ENCODE assay signal across 8 cellular contexts in the genomic region with DNA sequence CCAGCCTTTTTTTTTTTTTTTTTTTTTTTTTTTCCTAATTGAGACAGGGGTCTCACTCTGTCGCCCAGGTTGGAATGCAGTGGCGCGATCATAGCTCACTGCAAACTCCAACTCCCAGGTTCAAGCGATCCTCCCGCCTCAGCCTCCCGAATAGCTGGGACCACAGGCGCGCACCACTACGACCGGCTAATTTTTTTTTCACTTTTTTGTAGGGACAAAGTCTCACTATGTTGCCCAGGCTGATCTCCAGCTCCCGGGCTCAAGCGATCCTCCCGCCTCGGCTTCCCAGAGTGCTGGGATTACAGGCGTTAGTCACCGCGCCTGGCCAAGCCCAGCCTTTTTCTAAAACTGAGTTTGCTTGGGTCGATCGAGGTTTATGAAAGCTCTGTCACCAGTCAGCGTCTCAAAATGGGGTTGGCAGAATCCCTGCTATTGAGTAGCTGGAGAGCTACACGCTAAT. TPM values are rescaled to one million over a fixed set of nuclear protein-coding genes. Genes with fewer than 3 reads are reported as not detected.
DNase-seq lines count a peak whose midpoint lies in the region; ATAC-seq and TF ChIP-seq lines count a peak whose summit lies in the region.

No MANE protein-coding gene starts in this region.

- peak overlapping the region; percentile 29 to 61 for H3K4me3 ChIP-seq in left lung

- peak overlapping the region; percentile 93 to 99 for H3K27ac ChIP-seq in left lung

- H3K9me3 Mint-ChIP-seq in chondrocyte (ENCODE audit: low read depth): peaks cover 5% of the 10 kb centered on the region

- intact Hi-C loops in left lung (cut with DNase I): no loop called here

- no peak for TF ChIP-seq CTCF in chondrocyte (IDR thresholded peaks at IDR 0.05)
- no peak for TF ChIP-seq CTCF in left lung (IDR thresholded peaks at IDR 0.05)

- H3K27me3 Mint-ChIP-seq in chondrocyte (ENCODE audit: low read depth): no peaks in the 10 kb centered on the region

- H3K27ac Mint-ChIP-seq in chondrocyte (ENCODE audit: unreplicated experiment): peak overlapping the region; percentile 100

- peak; percentile 34 for DNase-seq in activated CD4-positive, alpha-beta T cell treated with anti-CD3 and anti-CD28 coated beads for 48 hours
- no peak for DNase-seq in activated CD4-positive, alpha-beta T cell treated with anti-CD3 and anti-CD28 coated beads for 4 hours
- DNase-seq in RPMI8226: peak; percentile 29
- no peak for DNase-seq in chondrocyte (ENCODE audit: low spot score)
- no peak for DNase-seq in left lung
- peak; percentile 13 for DNase-seq in superior temporal gyrus (ENCODE audit: extremely low spot score)
- DNase-seq in DMS114 treated with DMSO at 0.1 percent for 48 hours (lab: John Stamatoyannopoulos, UW; ENCODE audit: unreplicated experiment): no peak

- H3K4me1 ChIP-seq in left lung: peaks cover 0 to 36% of the 10 kb centered on the region in 2 donors

- no peaks in the 10 kb centered on the region for H3K9me3 ChIP-seq in left lung

- peaks cover 0 to 4% of the 10 kb centered on the region in 2 donors for H3K36me3 ChIP-seq in left lung

- peak overlapping the region; percentile 99 for H3K4me3 Mint-ChIP-seq in chondrocyte (ENCODE audit: unreplicated experiment)

- peak; percentile 2 for ATAC-seq in left lung
- no peak for ATAC-seq in GM19463 (IDR thresholded peaks at IDR 0.05; ENCODE audit: unreplicated experiment)

- H3K4me1 Mint-ChIP-seq in chondrocyte (ENCODE audit: low read depth): peaks cover 26% of the 10 kb centered on the region

- no peaks in the 10 kb centered on the region for H3K27me3 ChIP-seq in left lung

- H3K36me3 Mint-ChIP-seq in chondrocyte (ENCODE audit: low read depth): no peaks in the 10 kb centered on the region

RNA-seq across cellular contexts. Expression of a gene that starts 1.3 kb away (rescaled TPM):
- total RNA-seq in chondrocyte (47.4 to 49.0 TPM (median 47.5 TPM) in 3 replicates), left lung (10 to 100 TPM; 38.1 to 41.7 TPM)

RNA-seq across cellular contexts. Expression of a gene that starts 13.0 kb away (rescaled TPM):
- total RNA-seq in chondrocyte: 1.4 to 1.7 TPM (median 1.6 TPM) in 3 replicates
- total RNA-seq in left lung: 1 to 10 TPM; 2.3 to 4.3 TPM

RNA-seq across cellular contexts. Expression of a gene that starts 39.8 kb away (rescaled TPM):
- 4.3 to 5.1 TPM (median 4.6 TPM) in 3 replicates for total RNA-seq in chondrocyte
- 10 to 100 TPM; 14.2 to 17.7 TPM for total RNA-seq in left lung

RNA-seq across cellular contexts. Expression of a gene that starts 43.4 kb away (rescaled TPM):
- total RNA-seq in chondrocyte: 28.8 to 37.5 TPM (median 32.7 TPM) in 3 replicates
- 10 to 100 TPM; 36.1 to 52.2 TPM for total RNA-seq in left lung

RNA-seq across cellular contexts. Expression of a gene that starts 47.2 kb away (rescaled TPM):
- total RNA-seq in chondrocyte (32.3 to 39.2 TPM (median 38.9 TPM) in 3 replicates), left lung (10 to 100 TPM; 38.0 to 39.4 TPM)

Comparison
In these comparisons a context has a peak if more than half of its experiments do, and no peak if none do; other contexts are left out.
1. DNase-seq: peak in activated CD4-positive, alpha-beta T cell treated with anti-CD3 and anti-CD28 coated beads for 48 hours (single experiment), RPMI8226 (single experiment) and superior temporal gyrus (single experiment); none in activated CD4-positive, alpha-beta T cell treated with anti-CD3 and anti-CD28 coated beads for 4 hours (0 of 2), chondrocyte (single experiment), left lung (0 of 2) and DMS114 treated with DMSO at 0.1 percent for 48 hours (single experiment).